Comparison of ENCODE assay signal across 16 cellular contexts in genomic region chr13:21037656-21038055, GRCh38.
"Had no signal": no experiment of that assay in that cellular context is flagged by ENCODE, and none has a peak within 500 bp of the region (broad histone marks: within the 10 kb centered on the region; RNA-seq: fewer than 3 reads in every experiment).

No MANE protein-coding gene starts in this region.

- H3K36me3 ChIP-seq: neural progenitor cell, pancreas, thyroid gland had no signal

- H3K9me3 Mint-ChIP-seq: activated CD4-positive, alpha-beta T cell treated with anti-CD3 and anti-CD28 coated beads, Interleukin-2, amount 10 ng/mL, durations not matched to agents 7 days and 5 days; activated T-helper 2 cell treated with anti-CD3 and anti-CD28 coated beads, Interferon-gamma antibody, Interleukin-2, Interleukin-4, amounts not matched to agents 10 μg/mL and 5 μg/mL and 100 μg/mL, durations not matched to agents 14 hours and 24 hours and 36 hours; immature natural killer cell; naive B cell; neural progenitor cell; stimulated activated naive B cell treated with anti-CD40 and anti-IgM and Interleukin-4, amounts not matched to agents 10 μg/mL and 1 μg/mL and 100 μg/mL, for 72 hours had no signal

- H3K27ac ChIP-seq: dorsolateral prefrontal cortex, neural progenitor cell, skin epidermis had no signal

- H3K36me3 Mint-ChIP-seq: naive B cell had no signal

- H3K27me3 Mint-ChIP-seq: activated CD4-positive, alpha-beta T cell treated with anti-CD3 and anti-CD28 coated beads, Interleukin-2, amount 10 ng/mL, durations not matched to agents 7 days and 5 days; naive B cell; stimulated activated naive B cell treated with anti-CD40 and anti-IgM and Interleukin-4, amounts not matched to agents 10 μg/mL and 1 μg/mL and 100 μg/mL, for 72 hours had no signal

- H3K27me3 ChIP-seq: dorsolateral prefrontal cortex, esophagus squamous epithelium, neural progenitor cell, pancreas, thyroid gland had no signal

- H3K27ac Mint-ChIP-seq: activated CD4-positive, alpha-beta T cell treated with anti-CD3 and anti-CD28 coated beads, Interleukin-2, amount 10 ng/mL, durations not matched to agents 7 days and 5 days; activated T-helper 2 cell treated with anti-CD3 and anti-CD28 coated beads, Interferon-gamma antibody, Interleukin-2, Interleukin-4, amounts not matched to agents 10 μg/mL and 5 μg/mL and 100 μg/mL, durations not matched to agents 14 hours and 24 hours and 36 hours; neural progenitor cell had no signal

- DNase-seq: activated CD4-positive, alpha-beta T cell treated with anti-CD3 and anti-CD28 coated beads, Interleukin-2, amount 10 ng/mL, durations not matched to agents 7 days and 5 days; activated naive CD4-positive, alpha-beta T cell treated with anti-CD3 and anti-CD28 coated beads, Interleukin-2, amount 50 U/mL, for 16 hours; dorsolateral prefrontal cortex; esophagus squamous epithelium; immature natural killer cell; naive B cell; pancreas; stimulated activated CD4-positive, alpha-beta T cell treated with anti-CD3 and anti-CD28 coated beads, Interleukin-15, amount 100 ng/mL, for 24 hours; stimulated activated CD4-positive, alpha-beta T cell treated with anti-CD3 and anti-CD28 coated beads, Interleukin-4, amount 100 ng/mL, for 1 hour; stimulated activated naive B cell treated with anti-CD40 and anti-IgM and Interleukin-4, amounts not matched to agents 10 μg/mL and 1 μg/mL and 100 μg/mL, for 72 hours; SW 1271; thyroid gland had no signal

- ATAC-seq: pancreas; stimulated activated naive B cell treated with anti-CD40 and anti-IgM and Interleukin-4, amounts not matched to agents 10 μg/mL and 1 μg/mL and 100 μg/mL, for 72 hours had no signal

- H3K4me3 Mint-ChIP-seq: activated CD4-positive, alpha-beta T cell treated with anti-CD3 and anti-CD28 coated beads, Interleukin-2, amount 10 ng/mL, durations not matched to agents 7 days and 5 days; immature natural killer cell; naive B cell; neural progenitor cell; stimulated activated naive B cell treated with anti-CD40 and anti-IgM and Interleukin-4, amounts not matched to agents 10 μg/mL and 1 μg/mL and 100 μg/mL, for 72 hours had no signal

- H3K9me3 ChIP-seq: esophagus squamous epithelium, pancreas, thyroid gland had no signal

- H3K4me3 ChIP-seq: dorsolateral prefrontal cortex, esophagus squamous epithelium, lung, neural progenitor cell, pancreas, skin epidermis, thyroid gland had no signal
